9 cellular contexts compared by ENCODE assay signal in the genomic region with DNA sequence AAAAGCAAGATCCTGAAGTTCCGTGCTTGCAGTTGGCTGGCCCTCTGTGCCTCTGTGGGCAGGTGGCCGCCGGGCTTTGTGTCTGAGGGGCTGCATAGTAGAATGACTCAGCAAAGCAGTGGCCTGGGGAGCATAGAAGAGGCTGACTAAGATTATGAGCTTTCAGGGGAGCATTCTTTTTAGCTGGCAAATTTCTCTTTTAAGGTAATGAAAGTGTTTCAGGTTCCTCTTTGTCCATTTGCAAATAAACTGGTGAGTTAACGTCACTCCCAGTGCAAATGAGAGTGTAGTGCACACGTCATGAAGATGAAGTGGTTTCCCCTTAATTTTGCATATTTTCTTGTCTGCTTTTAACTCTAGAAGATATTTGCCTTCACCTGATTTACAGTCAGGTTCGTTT.
DNase-seq lines count a peak whose midpoint lies in the region; ATAC-seq, FAIRE-seq and TF ChIP-seq lines count a peak whose summit lies in the region.
"Had no signal": no experiment of that assay in that cellular context is flagged by ENCODE, and none has a peak within 500 bp of the region (broad histone marks: within the 10 kb centered on the region; RNA-seq: fewer than 3 reads in every experiment).

No MANE protein-coding gene starts in this region.

- ATAC-seq in GM18520 (IDR thresholded peaks at IDR 0.05; ENCODE audit: unreplicated experiment): peak; percentile 83

- H3K27ac ChIP-seq in HUES6 (ENCODE audit: low read depth, low read length) (peak overlapping the region; percentile 35; the same call in 1 of the 2 replicates), iPS-18a (ENCODE audit: low read length) (no peak overlapping the region), kidney (ENCODE audit: low read depth in 2 of 2, low read length in 2 of 2) (no peak overlapping the region)
- H3K27ac ChIP-seq: hepatocyte had no signal

- H3K9ac ChIP-seq in HUES6 (ENCODE audit: low read length): no peak overlapping the region
- H3K9ac ChIP-seq in iPS-18a (ENCODE audit: low read length): peak overlapping the region; percentile 28
- no peak overlapping the region for H3K9ac ChIP-seq in kidney (ENCODE audit: low read length in 2 of 2)

- H3K36me3 ChIP-seq in H7 (replicated peaks; ENCODE audit: control insufficient read depth, insufficient read depth, low read length) (no peaks in the 10 kb centered on the region), HUES6 (ENCODE audit: control insufficient read depth, insufficient read depth, low read length) (no peaks in the 10 kb centered on the region), iPS-18a (ENCODE audit: control insufficient read depth, low read depth, low read length) (no peaks in the 10 kb centered on the region), kidney (ENCODE audit: control insufficient read depth in 1 of 2, insufficient read depth in 2 of 2, low read length in 2 of 2) (no peaks in the 10 kb centered on the region)

- peaks cover 25% of the 10 kb centered on the region for H3K9me3 ChIP-seq in HUES6 (ENCODE audit: control insufficient read depth, insufficient read depth, low read depth, low read length)
- H3K9me3 ChIP-seq in iPS-18a (ENCODE audit: control insufficient read depth, low read depth, low read length): peaks cover 2% of the 10 kb centered on the region
- peaks cover 0 to under 1% of the 10 kb centered on the region in 2 donors for H3K9me3 ChIP-seq in kidney (ENCODE audit: control insufficient read depth in 1 of 2, low read length in 2 of 2)

- no peak for FAIRE-seq in kidney (lab: Jason Lieb, UNC)

- H3K4me1 ChIP-seq in HUES6 (ENCODE audit: control insufficient read depth, insufficient read depth, low read length): peaks cover 8% of the 10 kb centered on the region
- peaks cover 12% of the 10 kb centered on the region for H3K4me1 ChIP-seq in iPS-18a (ENCODE audit: control insufficient read depth, low read depth, low read length)
- H3K4me1 ChIP-seq in kidney (ENCODE audit: control insufficient read depth in 1 of 2, insufficient read depth in 1 of 2, low read depth in 1 of 2, low read length in 2 of 2): no peaks in the 10 kb centered on the region

- H3K4me3 ChIP-seq in H7 (ENCODE audit: insufficient read depth, low read depth, low read length) (no peak overlapping the region), HUES6 (ENCODE audit: low read depth, low read length) (no peak overlapping the region), iPS-18a (ENCODE audit: low read length) (no peak overlapping the region), kidney (ENCODE audit: low read length in 2 of 2) (no peak overlapping the region)
- H3K4me3 ChIP-seq: hepatocyte had no signal

- no peak for TF ChIP-seq CTCF in kidney (IDR thresholded peaks at IDR 0.05; ENCODE audit: borderline replicate concordance, extremely low read depth, insufficient read depth)

- intact Hi-C loops in kidney (cut with DNase I): no loop called here

- H3K27me3 ChIP-seq in H7 (ENCODE audit: control insufficient read depth, insufficient read depth, low read length) (no peaks in the 10 kb centered on the region), HUES6 (ENCODE audit: control insufficient read depth, insufficient read depth, low read length) (no peaks in the 10 kb centered on the region), iPS-18a (ENCODE audit: control insufficient read depth, insufficient read depth, low read length) (no peaks in the 10 kb centered on the region)
- H3K27me3 ChIP-seq: hepatocyte had no signal

- DNase-seq in H7: peak; percentile 64
- DNase-seq in C1 segment of cervical spinal cord (lab: John Stamatoyannopoulos, UW): no peak
- no peak for DNase-seq in NCI-H82 (lab: John Stamatoyannopoulos, UW)
- DNase-seq in OCI-M2 (lab: John Stamatoyannopoulos, UW; ENCODE audit: unreplicated experiment): no peak
- DNase-seq in kidney: no peak
